Comparison of ENCODE assay signal across 8 cellular contexts in genomic region chr12:24838531-24838950, GRCh38.
A peak's percentile ranks its signal among the peaks of the same experiment; 100 is the strongest.
DNase-seq lines count a peak whose midpoint lies in the region; ATAC-seq and TF ChIP-seq lines count a peak whose summit lies in the region.

No MANE protein-coding gene starts in this region.

- H3K79me2 ChIP-seq in KMS-11 (ENCODE audit: insufficient read depth, low read depth) (no peaks in the 10 kb centered on the region), neural progenitor cell (ENCODE audit: low read depth) (no peaks in the 10 kb centered on the region)

- peak overlapping the region; percentile 64 for H3K27ac ChIP-seq in KMS-11
- no peak overlapping the region for H3K27ac ChIP-seq in endodermal cell (ENCODE audit: low read depth, low read length)
- no peak overlapping the region for H3K27ac ChIP-seq in neural progenitor cell

- H3K4me3 ChIP-seq in GM12865 (ENCODE audit: low read depth, low read length) (peak overlapping the region; percentile 34; the same call in 1 of the 2 replicates), KMS-11 (IDR thresholded peaks at IDR 0.05; ENCODE audit: insufficient read depth, low read depth, low read length) (no peak overlapping the region), skeletal muscle cell (ENCODE audit: low read depth, low read length) (no peak overlapping the region), endodermal cell (ENCODE audit: low read length) (no peak overlapping the region), neural progenitor cell (no peak overlapping the region)

- DNase-seq in GM12865 (ENCODE audit: low read depth), result peak; percentile 91
- DNase-seq in chondrocyte (ENCODE audit: low spot score), result no peak
- DNase-seq in skeletal muscle cell (ENCODE audit: low read depth), result peak; percentile 96
- no peak for DNase-seq in endodermal cell
- DNase-seq in COLO668 (lab: John Stamatoyannopoulos, UW; ENCODE audit: unreplicated experiment), result no peak
- no peak for DNase-seq in neural progenitor cell (ENCODE audit: low spot score)

- H2AFZ ChIP-seq in KMS-11 (ENCODE audit: low read depth) (no peak overlapping the region), neural progenitor cell (replicated peaks) (no peak overlapping the region)

- peaks cover 45% of the 10 kb centered on the region for H3K4me1 ChIP-seq in KMS-11 (ENCODE audit: low read depth, poor library complexity, severe bottlenecking)
- H3K4me1 ChIP-seq in endodermal cell (ENCODE audit: control insufficient read depth, insufficient read depth, low read length), result no peaks in the 10 kb centered on the region
- H3K4me1 ChIP-seq in neural progenitor cell, result no peaks in the 10 kb centered on the region

- peak; percentile 54 for ATAC-seq in GM21576 (IDR thresholded peaks at IDR 0.05; ENCODE audit: unreplicated experiment)

- H3K4me1 Mint-ChIP-seq in chondrocyte (ENCODE audit: low read depth), result peaks cover 48% of the 10 kb centered on the region
- peaks cover 13% of the 10 kb centered on the region for H3K4me1 Mint-ChIP-seq in endodermal cell
- no peaks in the 10 kb centered on the region for H3K4me1 Mint-ChIP-seq in neural progenitor cell

- no peaks in the 10 kb centered on the region for H3K9me3 ChIP-seq in endodermal cell (ENCODE audit: control insufficient read depth, low read length)
- H3K9me3 ChIP-seq in neural progenitor cell (ENCODE audit: low read depth), result no peaks in the 10 kb centered on the region

- H4K20me1 ChIP-seq in KMS-11 (ENCODE audit: insufficient read depth), result no peaks in the 10 kb centered on the region
- no peaks in the 10 kb centered on the region for H4K20me1 ChIP-seq in neural progenitor cell (ENCODE audit: low read depth)

- H3K36me3 ChIP-seq in KMS-11 (ENCODE audit: insufficient read depth) (no peaks in the 10 kb centered on the region), endodermal cell (ENCODE audit: control insufficient read depth, insufficient read depth, low read length) (peaks cover 63% of the 10 kb centered on the region), neural progenitor cell (peaks cover 15% of the 10 kb centered on the region)

- H3K4me2 ChIP-seq in KMS-11 (peak overlapping the region; percentile 46), neural progenitor cell (no peak overlapping the region)

- TF ChIP-seq CTCF in GM12865 (IDR thresholded peaks at IDR 0.05; ENCODE audit: insufficient read depth, low read depth, low read length, missing control alignments) (no peak), KMS-11 (conservative IDR thresholded peaks at IDR 0.05; ENCODE audit: low read depth, low read length) (no peak), chondrocyte (IDR thresholded peaks at IDR 0.05) (no peak), endodermal cell (conservative IDR thresholded peaks at IDR 0.05) (no peak), neural progenitor cell (IDR thresholded peaks at IDR 0.05) (no peak)

- H3K9ac ChIP-seq in KMS-11 (peak overlapping the region; percentile 6; the same call in 1 of the 2 replicates), endodermal cell (ENCODE audit: extremely low read depth, low read length, poor library complexity, severe bottlenecking) (no peak overlapping the region), neural progenitor cell (no peak overlapping the region)

- peaks cover 28% of the 10 kb centered on the region for H3K36me3 Mint-ChIP-seq in chondrocyte (ENCODE audit: low read depth)
- peaks cover 29% of the 10 kb centered on the region for H3K36me3 Mint-ChIP-seq in endodermal cell (ENCODE audit: low read depth)
- peaks cover 23% of the 10 kb centered on the region for H3K36me3 Mint-ChIP-seq in neural progenitor cell

- H3K27me3 Mint-ChIP-seq in chondrocyte (ENCODE audit: low read depth) (no peaks in the 10 kb centered on the region), endodermal cell (ENCODE audit: insufficient read depth) (no peaks in the 10 kb centered on the region), neural progenitor cell (ENCODE audit: insufficient read depth, low read depth) (no peaks in the 10 kb centered on the region)

- H3K9me3 Mint-ChIP-seq in chondrocyte (ENCODE audit: low read depth), result no peaks in the 10 kb centered on the region
- H3K9me3 Mint-ChIP-seq in endodermal cell, result no peaks in the 10 kb centered on the region
- H3K9me3 Mint-ChIP-seq in neural progenitor cell, result no peaks in the 10 kb centered on the region

- 92 to 95% methylated on average over 2 of the region's 2 CpGs for WGBS in endodermal cell (ENCODE audit: insufficient coverage in 1 of 2, insufficient read length in 1 of 2), 2 experiments

- H3K4me3 Mint-ChIP-seq in chondrocyte (ENCODE audit: unreplicated experiment) (no peak overlapping the region), endodermal cell (no peak overlapping the region), neural progenitor cell (no peak overlapping the region)

- H3K27ac Mint-ChIP-seq in chondrocyte (ENCODE audit: unreplicated experiment) (peak overlapping the region; percentile 83), endodermal cell (no peak overlapping the region), neural progenitor cell (no peak overlapping the region)

- H3K27me3 ChIP-seq in KMS-11 (ENCODE audit: insufficient read depth, low read depth), result no peaks in the 10 kb centered on the region
- no peaks in the 10 kb centered on the region for H3K27me3 ChIP-seq in endodermal cell (ENCODE audit: control insufficient read depth, insufficient read depth, low read length, poor library complexity, severe bottlenecking)
- no peaks in the 10 kb centered on the region for H3K27me3 ChIP-seq in neural progenitor cell

- H3F3A ChIP-seq in neural progenitor cell (ENCODE audit: low read depth), result no peaks in the 10 kb centered on the region

Comparison
In these comparisons a context has a peak if more than half of its experiments do, and no peak if none do; other contexts are left out.
1. DNase-seq: peak in GM12865 (single experiment) and skeletal muscle cell (single experiment); none in chondrocyte (single experiment), endodermal cell (single experiment), COLO668 (single experiment) and neural progenitor cell (single experiment).